In genomic region chr6:72374172-72374571, GRCh38 we compare ENCODE assay signal across 17 cellular contexts.
"Had no signal": no experiment of that assay in that cellular context is flagged by ENCODE, and none has a peak within 500 bp of the region (broad histone marks: within the 10 kb centered on the region; RNA-seq: fewer than 3 reads in every experiment).

No MANE protein-coding gene starts in this region.

- H3K9me3 ChIP-seq: MG63 had no signal

- FAIRE-seq: RCC 7860 had no signal

- DNase-seq: KBM-7, MG63, NCI-H1092, NCI-H1105 treated with DMSO at 0.1 percent for 48 hours, NCI-H1694 treated with DMSO at 0.1 percent for 48 hours, NCI-H1930, NCI-H2107, NCI-H2171, NCI-H226, NCI-H446, NCI-H524 treated with DMSO at 0.1 percent for 48 hours, NCI-H774, Right ventricle myocardium superior, RPMI8226, SIG-M5 had no signal

- H3K4me3 ChIP-seq: MG63 had no signal

- H3K36me3 ChIP-seq: MG63 had no signal

- H3K27me3 ChIP-seq: MG63 had no signal

- ATAC-seq: SK-N-SH treated with all-trans-retinoic acid at 6 μM for 48 hours had no signal
